8 cellular contexts compared by ENCODE assay signal in the genomic region with DNA sequence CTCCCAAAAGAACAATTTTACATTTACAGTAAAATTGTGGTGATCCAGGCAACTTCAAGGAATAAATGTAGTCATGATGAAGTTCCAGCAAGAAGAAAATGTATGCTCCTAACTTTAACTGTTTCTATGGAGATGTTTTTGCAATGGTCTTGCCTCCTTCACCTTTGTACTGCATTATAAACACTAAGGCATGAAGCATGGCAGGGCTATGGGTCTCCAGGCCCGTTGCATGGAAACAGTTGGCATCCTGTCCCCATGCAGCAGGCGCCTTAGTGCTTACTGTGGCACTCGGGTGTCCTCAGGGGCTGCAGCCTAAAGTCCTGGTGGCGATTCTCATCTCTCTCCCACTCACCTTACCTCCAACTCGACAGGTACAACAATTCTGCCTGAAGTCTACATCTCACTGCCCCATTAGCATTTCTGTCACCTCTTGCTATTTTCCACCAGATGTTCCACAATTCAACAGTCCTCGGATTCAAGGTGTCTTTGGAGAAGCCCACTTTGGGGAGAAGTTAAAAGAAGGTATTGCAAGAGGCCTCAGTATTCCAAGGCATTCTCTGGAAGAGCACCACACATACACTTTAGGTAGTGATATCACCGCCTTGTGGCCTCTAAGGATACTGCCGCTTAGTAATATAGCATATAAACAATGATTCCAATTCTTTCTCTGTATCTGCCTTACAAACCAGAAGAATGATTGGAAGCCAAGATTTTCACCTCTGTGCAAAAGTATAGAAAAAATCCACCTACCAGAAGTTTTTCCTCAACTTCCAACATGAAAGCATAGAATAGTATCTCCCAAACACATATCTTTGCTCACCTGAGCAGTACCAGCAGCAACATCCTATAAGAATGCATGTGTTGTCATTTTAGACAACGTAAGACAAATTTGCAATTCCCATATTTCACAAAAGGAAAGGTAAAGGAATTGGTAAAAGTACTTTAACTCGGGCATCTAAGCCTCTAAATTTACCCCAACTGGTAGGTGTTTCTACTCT. TPM values are rescaled to one million over a fixed set of nuclear protein-coding genes. Genes with fewer than 3 reads are reported as not detected.
DNase-seq lines count a peak whose midpoint lies in the region; ATAC-seq and TF ChIP-seq lines count a peak whose summit lies in the region.

No MANE protein-coding gene starts in this region.

- no peak overlapping the region for H2AFZ ChIP-seq in neural cell (ENCODE audit: low read depth, low read length)

- H3K36me3 ChIP-seq in H7 (replicated peaks; ENCODE audit: control insufficient read depth, insufficient read depth, low read length) (no peaks in the 10 kb centered on the region), neural cell (ENCODE audit: insufficient read depth, low read length) (no peaks in the 10 kb centered on the region)

- ATAC-seq in GM19455 (IDR thresholded peaks at IDR 0.05; ENCODE audit: unreplicated experiment) (no peak), HG02588 (IDR thresholded peaks at IDR 0.05; ENCODE audit: unreplicated experiment) (no peak), HG03565 (IDR thresholded peaks at IDR 0.05; ENCODE audit: unreplicated experiment) (no peak)

- TF ChIP-seq CTCF in neural cell (IDR thresholded peaks at IDR 0.05; ENCODE audit: poor library complexity, severe bottlenecking): peak; percentile 67

- peak; percentile 55 for TF ChIP-seq RAD21 in neural cell (conservative IDR thresholded peaks at IDR 0.05)

- H3K9ac ChIP-seq in neural cell (ENCODE audit: low read length): no peak overlapping the region

- no peaks in the 10 kb centered on the region for H3K79me2 ChIP-seq in neural cell (replicated peaks; ENCODE audit: insufficient read depth, low read length)

- no peak overlapping the region for H3K4me2 ChIP-seq in neural cell (ENCODE audit: low read length)

- no peaks in the 10 kb centered on the region for H3K9me3 ChIP-seq in neural cell (ENCODE audit: low read length)

- no peak for TF ChIP-seq EP300 in neural cell (conservative IDR thresholded peaks at IDR 0.05; ENCODE audit: poor library complexity, severe bottlenecking)

- no peak overlapping the region for H3K27ac ChIP-seq in neural cell (ENCODE audit: low read length)

- no peaks in the 10 kb centered on the region for H3F3A ChIP-seq in neural cell (ENCODE audit: insufficient read depth, low read length, poor library complexity, severe bottlenecking)

- no peak overlapping the region for H3K4me3 ChIP-seq in H7 (ENCODE audit: insufficient read depth, low read depth, low read length)
- no peak overlapping the region for H3K4me3 ChIP-seq in neural cell (ENCODE audit: low read length)

- H3K27me3 ChIP-seq in H7 (ENCODE audit: control insufficient read depth, insufficient read depth, low read length): peaks cover 3% of the 10 kb centered on the region
- H3K27me3 ChIP-seq in neural cell (ENCODE audit: insufficient read depth, low read depth, low read length): no peaks in the 10 kb centered on the region

- DNase-seq in EH (ENCODE audit: low read depth) (peak; percentile 65), H7 (peak; percentile 58), NCI-H748 treated with DMSO at 0.1 percent for 48 hours (lab: John Stamatoyannopoulos, UW) (peak; percentile 87), dermis blood vessel endothelial cell (peak; percentile 78)

- no peaks in the 10 kb centered on the region for H4K20me1 ChIP-seq in neural cell (ENCODE audit: insufficient read depth)

- H3K9me2 ChIP-seq in neural cell (ENCODE audit: insufficient read depth, low read length): no peaks in the 10 kb centered on the region

TF ChIP-seq in neural cell, 6 proteins besides CTCF, POLR2A, EP300 and RAD21:
- TF ChIP-seq EZH2 (IDR thresholded peaks at IDR 0.05; ENCODE audit: borderline replicate concordance, insufficient read depth, low read length, poor library complexity, severe bottlenecking) (no peak), MXI1 (conservative IDR thresholded peaks at IDR 0.05; ENCODE audit: poor library complexity, severe bottlenecking) (no peak), POLR2AphosphoS5 (IDR thresholded peaks at IDR 0.05) (no peak), SMC3 (conservative IDR thresholded peaks at IDR 0.05; ENCODE audit: poor library complexity) (peak; percentile 70)

RNA-seq across cellular contexts. Expression of a gene that starts 5.1 kb away (rescaled TPM):
- 10.5 and 11.8 TPM in 2 replicates for total RNA-seq in H7 (2014; rRNA removed; shearing (Covaris generic))
- total RNA-seq in dermis blood vessel endothelial cell: 101 and 119 TPM in 2 replicates
- 5.8 and 6.1 TPM in 2 replicates for polyA plus RNA-seq in neural cell
- polyA minus RNA-seq in neural cell: 24.8 and 25.6 TPM in 2 replicates
